In the genomic region with DNA sequence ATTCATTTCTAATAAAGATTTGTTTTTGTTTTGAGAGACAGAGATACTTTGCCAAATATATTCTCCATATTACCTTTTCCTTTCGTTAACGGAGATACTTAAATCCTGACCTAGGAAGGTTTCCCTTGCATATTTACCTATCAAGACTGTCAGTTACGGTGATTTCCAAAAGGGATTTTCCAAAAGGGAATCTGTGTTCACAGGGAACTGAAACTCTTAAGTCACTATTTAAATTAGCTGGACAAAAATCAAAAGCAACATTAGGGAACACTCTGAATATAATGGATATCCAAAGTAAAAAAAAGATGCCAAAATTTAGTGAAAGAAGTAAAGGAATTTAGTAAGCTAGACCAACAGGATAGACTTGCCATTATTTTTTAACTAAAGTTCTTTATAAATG, we compare ENCODE assay signal across 9 cellular contexts. TPM values are rescaled to one million over a fixed set of nuclear protein-coding genes. Genes with fewer than 3 reads are reported as not detected.
DNase-seq lines count a peak whose midpoint lies in the region; ATAC-seq and TF ChIP-seq lines count a peak whose summit lies in the region.
"Had no signal": no experiment of that assay in that cellular context is flagged by ENCODE, and none has a peak within 500 bp of the region (broad histone marks: within the 10 kb centered on the region; RNA-seq: fewer than 3 reads in every experiment).

No MANE protein-coding gene starts in this region.

- no peaks in the 10 kb centered on the region for H3K27me3 Mint-ChIP-seq in Calu3 (ENCODE audit: unreplicated experiment)

- TF ChIP-seq CTCF in Calu3 (IDR thresholded peaks at IDR 0.05; ENCODE audit: unreplicated experiment), result no peak
- no peak for TF ChIP-seq CTCF in RWPE2 (IDR thresholded peaks at IDR 0.05; ENCODE audit: poor library complexity, severe bottlenecking)
- no peak for TF ChIP-seq CTCF in fibroblast of pulmonary artery (IDR thresholded peaks at IDR 0.05; ENCODE audit: low read length, missing control alignments)

- no peaks in the 10 kb centered on the region for H3K9me3 Mint-ChIP-seq in Calu3 (ENCODE audit: low read depth, unreplicated experiment)

- no peak overlapping the region for H3K27ac Mint-ChIP-seq in Calu3 (ENCODE audit: unreplicated experiment)

- BruUV-seq in Calu3 (replicated peaks; lab: Mats Ljungman, UMichigan), result no TSS peak

- peak overlapping the region; percentile 86 for H3K27ac ChIP-seq in RWPE2 (ENCODE audit: poor library complexity, severe bottlenecking)
- H3K27ac ChIP-seq: WERI-Rb-1 had no signal

- peaks cover 9% of the 10 kb centered on the region for H3K4me1 Mint-ChIP-seq in Calu3 (ENCODE audit: low read depth, unreplicated experiment)

- H3K4me1 ChIP-seq in RWPE2 (ENCODE audit: insufficient read depth, poor library complexity, severe bottlenecking), result peaks cover 21% of the 10 kb centered on the region

- no peaks in the 10 kb centered on the region for H3K27me3 ChIP-seq in RWPE2 (ENCODE audit: insufficient read depth, poor library complexity, severe bottlenecking)

- ATAC-seq in RWPE2 (ENCODE audit: low read depth) (no peak), GM21825 (IDR thresholded peaks at IDR 0.05; ENCODE audit: unreplicated experiment) (no peak)

- CTCF ChIA-PET in Calu3 (lab: Charles Lee), result no interaction called here

- DNase-seq in Calu3, result no peak
- DNase-seq in RWPE2 (ENCODE audit: low spot score), result no peak
- DNase-seq in fibroblast of pulmonary artery (ENCODE audit: low read depth), result no peak
- peak; percentile 62 for DNase-seq in renal cortical epithelial cell (ENCODE audit: low read depth)
- DNase-seq in SHP77 (lab: John Stamatoyannopoulos, UW), result no peak
- no peak for DNase-seq in T-helper 9 cell
- no peak for DNase-seq in GOT3 (lab: John Stamatoyannopoulos, UW)
- DNase-seq: WERI-Rb-1 had no signal

- peak overlapping the region; percentile 91 for H3K4me3 Mint-ChIP-seq in Calu3 (ENCODE audit: low read depth, unreplicated experiment)

- intact Hi-C loops in Calu3 (cut with micrococcal nuclease; ENCODE audit: unreplicated experiment), result no loop called here

- peaks cover 47% of the 10 kb centered on the region for H3K36me3 ChIP-seq in RWPE2 (ENCODE audit: low read depth)

- peaks cover 26% of the 10 kb centered on the region for H3K36me3 Mint-ChIP-seq in Calu3 (ENCODE audit: insufficient read depth, unreplicated experiment)

- no peaks in the 10 kb centered on the region for H3K9me3 ChIP-seq in RWPE2 (ENCODE audit: severe bottlenecking)

- no peak overlapping the region for H3K4me3 ChIP-seq in RWPE2 (ENCODE audit: severe bottlenecking)
- H3K4me3 ChIP-seq in fibroblast of pulmonary artery (replicated peaks; ENCODE audit: low read depth, low read length), result peak overlapping the region; percentile 90

RNA-seq across cellular contexts. Expression of gene LRRFIP2, which starts 0.6 kb away (rescaled TPM):
- 38.8 and 41.9 TPM in 2 replicates for total RNA-seq in Calu3 (2022)
- 76.9 and 104 TPM in 2 replicates for total RNA-seq in renal cortical epithelial cell
